Comparison of ENCODE assay signal across 17 cellular contexts in the genomic region with DNA sequence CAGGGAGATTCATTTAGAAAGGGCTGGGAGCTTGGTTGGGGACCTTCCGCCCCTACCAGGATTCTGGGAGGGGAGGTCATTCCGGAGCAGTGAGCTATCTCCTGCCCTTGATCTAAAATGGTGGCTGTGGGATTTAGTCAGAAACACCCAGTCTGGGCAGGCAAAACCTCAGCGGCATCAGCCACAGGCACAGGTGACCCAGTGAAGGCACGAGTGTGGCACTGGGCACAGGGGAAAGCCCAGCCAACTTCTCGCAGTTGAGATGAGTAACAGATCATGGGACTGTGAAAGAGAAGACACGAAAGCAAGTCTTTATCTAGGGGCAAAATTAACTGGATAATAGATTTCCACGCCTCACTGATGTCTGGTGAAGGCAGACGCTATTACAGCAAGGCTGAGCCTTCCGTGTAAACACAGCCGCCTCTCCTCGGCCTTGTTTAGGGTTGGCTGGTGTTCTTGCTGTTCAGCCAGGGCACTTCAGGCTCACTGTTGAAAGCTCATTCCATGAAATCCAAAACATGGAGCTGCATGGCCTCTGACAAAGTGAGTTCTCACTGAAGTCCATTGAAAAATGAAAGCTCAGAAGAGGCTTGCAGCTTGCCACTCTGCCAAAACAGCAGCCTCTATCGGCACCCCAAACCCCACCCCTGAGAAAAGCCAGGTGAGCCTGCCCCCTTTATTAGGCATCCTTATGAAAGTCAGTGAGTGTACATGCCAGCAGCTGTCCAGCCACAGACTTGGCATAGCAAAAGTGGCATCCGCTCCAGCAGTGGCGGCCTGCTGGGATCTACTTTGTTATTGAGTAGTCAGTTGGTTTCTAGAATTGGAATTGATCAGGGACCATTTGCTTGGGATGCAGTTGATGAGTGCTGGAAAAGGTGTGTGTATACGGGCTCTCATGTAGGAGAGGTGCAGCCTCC.
DNase-seq lines count a peak whose midpoint lies in the region; ATAC-seq, FAIRE-seq and TF ChIP-seq lines count a peak whose summit lies in the region.
"Had no signal": no experiment of that assay in that cellular context is flagged by ENCODE, and none has a peak within 500 bp of the region (broad histone marks: within the 10 kb centered on the region; RNA-seq: fewer than 3 reads in every experiment).

No MANE protein-coding gene starts in this region.

- no peaks in the 10 kb centered on the region for H3K27me3 Mint-ChIP-seq in memory B cell
- H3K27me3 Mint-ChIP-seq: CD4-positive, CD25-positive, alpha-beta regulatory T cell had no signal

- no peak for TF ChIP-seq CTCF in omental fat pad (IDR thresholded peaks at IDR 0.05)

- H3K36me3 Mint-ChIP-seq in memory B cell: no peaks in the 10 kb centered on the region
- H3K36me3 Mint-ChIP-seq: CD4-positive, CD25-positive, alpha-beta regulatory T cell had no signal

- FAIRE-seq in GM19239 (lab: Jason Lieb, UNC): no peak
- FAIRE-seq: GM12892 had no signal

- peak overlapping the region; percentile 91 for H3K27ac ChIP-seq in cingulate gyrus (ENCODE audit: low read depth, low read length)
- H3K27ac ChIP-seq: vagina had no signal

- DNase-seq in NCI-H2227 (lab: John Stamatoyannopoulos, UW; ENCODE audit: unreplicated experiment) (peak; percentile 7), NCI-H2227 treated with DMSO at 0.1 percent for 48 hours (lab: John Stamatoyannopoulos, UW) (no peak), memory B cell (ENCODE audit: low spot score in 2 of 2) (no peak), superior temporal gyrus (ENCODE audit: extremely low spot score) (peak; percentile 38), GM19239 (ENCODE audit: insufficient read length, low spot score) (no peak), omental fat pad (ENCODE audit: low spot score) (no peak)
- DNase-seq: activated CD8-positive, alpha-beta memory T cell treated with anti-CD3 and anti-CD28 coated beads for 24 hours; CD4-positive, CD25-positive, alpha-beta regulatory T cell; effector CD4-positive, alpha-beta T cell; NCI-H2107; OCI-M1; stimulated activated CD4-positive, alpha-beta T cell treated with anti-CD3 and anti-CD28 coated beads, Interleukin-4, amount 100 ng/mL, for 1 hour; SW 1271 had no signal

- no peaks in the 10 kb centered on the region for H3K4me1 Mint-ChIP-seq in memory B cell
- H3K4me1 Mint-ChIP-seq: CD4-positive, CD25-positive, alpha-beta regulatory T cell had no signal

- no peak overlapping the region for H3K27ac Mint-ChIP-seq in memory B cell
- H3K27ac Mint-ChIP-seq: CD4-positive, CD25-positive, alpha-beta regulatory T cell had no signal

- ATAC-seq in memory B cell (ENCODE audit: low read depth): peak; percentile 22
- ATAC-seq in omental fat pad (ENCODE audit: low FRiP score): no peak
- ATAC-seq in GM18861 (IDR thresholded peaks at IDR 0.05; ENCODE audit: unreplicated experiment): no peak

- no peak overlapping the region for H3K4me3 Mint-ChIP-seq in memory B cell
- H3K4me3 Mint-ChIP-seq: CD4-positive, CD25-positive, alpha-beta regulatory T cell had no signal

- H3K9me3 Mint-ChIP-seq in memory B cell: no peaks in the 10 kb centered on the region

Comparison
In these comparisons a context has a peak if more than half of its experiments do, and no peak if none do; other contexts are left out.
1. DNase-seq: peak in NCI-H2227 (single experiment) and superior temporal gyrus (single experiment); none in NCI-H2227 treated with DMSO at 0.1 percent for 48 hours (single experiment), memory B cell (0 of 2), GM19239 (single experiment) and omental fat pad (single experiment).